In the genomic region with DNA sequence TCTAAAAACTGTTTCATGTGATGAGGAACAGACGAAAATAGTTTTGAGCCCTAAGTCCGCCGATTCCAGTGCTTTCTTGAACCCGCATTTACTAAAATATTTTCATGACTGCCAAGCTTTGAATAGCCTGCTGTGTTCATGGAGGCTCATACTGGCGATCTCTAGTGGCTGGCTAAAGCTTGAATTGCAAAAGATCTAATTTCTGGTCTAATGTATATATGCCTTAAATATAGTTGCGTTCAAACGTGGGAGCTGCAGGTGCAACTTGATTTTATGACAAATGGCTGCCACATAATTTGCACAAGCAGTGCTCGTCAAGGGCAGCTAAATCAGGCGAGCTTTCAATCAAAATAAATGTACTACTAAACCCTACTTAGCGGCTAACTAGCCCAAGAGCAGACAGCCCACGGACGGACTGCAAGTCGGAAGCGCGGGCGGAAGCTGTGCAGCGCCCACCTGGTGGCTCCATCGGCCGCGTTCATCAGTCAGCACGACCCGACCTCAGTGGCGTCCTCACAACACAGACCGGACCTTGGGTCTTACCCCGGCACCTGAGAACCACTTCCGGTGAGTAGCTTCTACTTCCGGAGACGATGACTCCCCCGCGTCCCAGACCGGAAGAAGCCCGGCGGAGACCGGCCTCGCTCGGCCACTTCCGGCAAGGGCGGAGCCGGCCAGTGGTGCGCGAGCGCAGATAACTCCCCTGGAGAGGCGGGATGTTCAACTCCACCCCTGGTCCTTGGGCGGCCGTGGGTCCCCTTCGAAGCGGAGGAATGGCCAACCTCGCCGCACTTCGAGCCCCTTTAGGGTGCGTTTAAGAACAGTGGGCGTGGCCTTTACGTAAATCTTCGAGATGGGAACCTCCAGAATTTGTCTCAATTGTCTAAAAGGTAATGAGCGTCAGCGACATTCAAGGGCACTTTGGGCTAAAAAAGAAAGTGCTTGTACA, we compare ENCODE assay signal across 8 cellular contexts. TPM values are rescaled to one million over a fixed set of nuclear protein-coding genes. Genes with fewer than 3 reads are reported as not detected.
DNase-seq lines count a peak whose midpoint lies in the region; ATAC-seq and TF ChIP-seq lines count a peak whose summit lies in the region.

No MANE protein-coding gene starts in this region.

- ATAC-seq in activated CD8-positive, alpha-beta memory T cell treated with anti-CD3 and anti-CD28 coated beads, Interleukin-2, amount 10 ng/mL, durations not matched to agents 7 days and 5 days = peak; percentile 93

- H3K4me1 Mint-ChIP-seq in activated CD8-positive, alpha-beta memory T cell treated with anti-CD3 and anti-CD28 coated beads, Interleukin-2, amount 10 ng/mL, durations not matched to agents 7 days and 5 days = peaks cover 61% of the 10 kb centered on the region

- peaks cover 8% of the 10 kb centered on the region for H3K36me3 ChIP-seq in endocrine pancreas (ENCODE audit: control insufficient read depth, insufficient read depth, low read length)

- CTCF ChIA-PET in activated CD8-positive, alpha-beta memory T cell treated with anti-CD3 and anti-CD28 coated beads, Interleukin-2, amount 10 ng/mL, durations not matched to agents 7 days and 5 days (lab: Charles Lee) = interaction anchor here (1.2 to 1.6 kb wide), 3 partner anchors 15 to 275 kb away, joined by 4 to 6 read pairs (median 4); a partner anchor contains a TSS

- H3K4me1 ChIP-seq in endocrine pancreas (ENCODE audit: control insufficient read depth, insufficient read depth, low read length) = peaks cover 10% of the 10 kb centered on the region

- H3K27me3 ChIP-seq in endocrine pancreas (ENCODE audit: control insufficient read depth, insufficient read depth, low read length) = no peaks in the 10 kb centered on the region

- peak overlapping the region; percentile 3 for H3K9ac ChIP-seq in endocrine pancreas (ENCODE audit: control insufficient read depth, insufficient read depth, low read length)

- H3K36me3 Mint-ChIP-seq in activated CD8-positive, alpha-beta memory T cell treated with anti-CD3 and anti-CD28 coated beads, Interleukin-2, amount 10 ng/mL, durations not matched to agents 7 days and 5 days = peaks cover 50% of the 10 kb centered on the region

- TF ChIP-seq CTCF in GM20000 (IDR thresholded peaks at IDR 0.05; ENCODE audit: extremely low read depth, missing control alignments) = no peak

- H3K4me3 ChIP-seq in endocrine pancreas (ENCODE audit: control insufficient read depth, insufficient read depth, low read length) = peak overlapping the region; percentile 77

- H3K9me3 ChIP-seq in endocrine pancreas (ENCODE audit: control insufficient read depth, low read length) = no peaks in the 10 kb centered on the region

- no peaks in the 10 kb centered on the region for H3K27me3 Mint-ChIP-seq in activated CD8-positive, alpha-beta memory T cell treated with anti-CD3 and anti-CD28 coated beads, Interleukin-2, amount 10 ng/mL, durations not matched to agents 7 days and 5 days

- peak overlapping the region; percentile 97 for H3K4me3 Mint-ChIP-seq in activated CD8-positive, alpha-beta memory T cell treated with anti-CD3 and anti-CD28 coated beads, Interleukin-2, amount 10 ng/mL, durations not matched to agents 7 days and 5 days

- DNase-seq in COR-L47 (lab: John Stamatoyannopoulos, UW) (peak; percentile 98), GM20000 (ENCODE audit: low spot score) (peak; percentile 93), HS-5 (ENCODE audit: low read depth) (peak; percentile 91), NOMO-1 (lab: John Stamatoyannopoulos, UW; ENCODE audit: unreplicated experiment in 2 of 2) (peak; percentile 90 to 94), mesenteric fat pad (ENCODE audit: low spot score) (peak; percentile 99)
- peak; percentile 95 for DNase-seq in activated CD8-positive, alpha-beta memory T cell treated with anti-CD3 and anti-CD28 coated beads, Interleukin-2, amount 10 ng/mL, durations not matched to agents 7 days and 5 days
- peak; percentile 58 for DNase-seq in stimulated activated CD8-positive, alpha-beta memory T cell treated with anti-CD3 and anti-CD28 coated beads, Interleukin-15, amount 100 ng/mL, for 1 hour (ENCODE audit: low read depth)

- no peaks in the 10 kb centered on the region for H3K9me3 Mint-ChIP-seq in activated CD8-positive, alpha-beta memory T cell treated with anti-CD3 and anti-CD28 coated beads, Interleukin-2, amount 10 ng/mL, durations not matched to agents 7 days and 5 days (ENCODE audit: low read depth)

- peak overlapping the region; percentile 99 for H3K27ac Mint-ChIP-seq in activated CD8-positive, alpha-beta memory T cell treated with anti-CD3 and anti-CD28 coated beads, Interleukin-2, amount 10 ng/mL, durations not matched to agents 7 days and 5 days

RNA-seq across cellular contexts. Expression of a gene that starts 6.1 kb away (rescaled TPM):
- 100 to 1,000 TPM; 715 to 800 TPM for total RNA-seq in activated CD8-positive, alpha-beta memory T cell treated with anti-CD3 and anti-CD28 coated beads, Interleukin-2, amount 10 ng/mL, durations not matched to agents 7 days and 5 days
- total RNA-seq in mesenteric fat pad = 653 TPM

RNA-seq across cellular contexts. Expression of a gene that starts 6.2 kb away (rescaled TPM):
- 10 to 100 TPM; 32.1 to 42.4 TPM for total RNA-seq in activated CD8-positive, alpha-beta memory T cell treated with anti-CD3 and anti-CD28 coated beads, Interleukin-2, amount 10 ng/mL, durations not matched to agents 7 days and 5 days
- 7.8 TPM for total RNA-seq in mesenteric fat pad

Comparison
In these comparisons a context has a peak if more than half of its experiments do, and no peak if none do; other contexts are left out.
1. Peak in every context shown above with its lines: DNase-seq, ATAC-seq and H3K4me3 ChIP-seq.